In genomic region chr6:158024566-158025297, GRCh38 we compare ENCODE assay signal across 17 cellular contexts. TPM values are rescaled to one million over a fixed set of nuclear protein-coding genes. Genes with fewer than 3 reads are reported as not detected.
DNase-seq lines count a peak whose midpoint lies in the region; ATAC-seq and TF ChIP-seq lines count a peak whose summit lies in the region.
"Had no signal": no experiment of that assay in that cellular context is flagged by ENCODE, and none has a peak within 500 bp of the region (broad histone marks: within the 10 kb centered on the region; RNA-seq: fewer than 3 reads in every experiment).

No MANE protein-coding gene starts in this region.

- no peak for ATAC-seq in CD4-positive, alpha-beta T cell (ENCODE audit: poor library complexity)
- ATAC-seq in left lobe of liver: no peak
- ATAC-seq: body of pancreas; effector memory CD8-positive, alpha-beta T cell; gastrocnemius medialis had no signal

- H3K9me2 ChIP-seq in GM23248 (ENCODE audit: insufficient read depth): no peaks in the 10 kb centered on the region

- no peaks in the 10 kb centered on the region for H3K9me3 Mint-ChIP-seq in CD4-positive, alpha-beta T cell
- no peaks in the 10 kb centered on the region for H3K9me3 Mint-ChIP-seq in activated naive CD8-positive, alpha-beta T cell (ENCODE audit: low read depth)
- H3K9me3 Mint-ChIP-seq in nephron: no peaks in the 10 kb centered on the region
- H3K9me3 Mint-ChIP-seq: effector memory CD8-positive, alpha-beta T cell had no signal

- peaks cover 84% of the 10 kb centered on the region for H3K79me2 ChIP-seq in GM23248 (ENCODE audit: insufficient read depth)

- peak overlapping the region; percentile 91; the same call in 1 of the 2 replicates for H3K9ac ChIP-seq in GM23248

- H3K36me3 ChIP-seq in GM23248 (ENCODE audit: low read depth): peaks cover 16% of the 10 kb centered on the region
- H3K36me3 ChIP-seq: gastrocnemius medialis had no signal

- peaks cover 43% of the 10 kb centered on the region for H3K4me1 Mint-ChIP-seq in CD4-positive, alpha-beta T cell (ENCODE audit: low read depth)
- peaks cover 37% of the 10 kb centered on the region for H3K4me1 Mint-ChIP-seq in activated naive CD8-positive, alpha-beta T cell (ENCODE audit: low read depth)
- H3K4me1 Mint-ChIP-seq in nephron: peaks cover 46% of the 10 kb centered on the region

- H3K4me1 ChIP-seq in GM23248 (ENCODE audit: insufficient read depth): peaks cover 23% of the 10 kb centered on the region

- peaks cover 26% of the 10 kb centered on the region; the same call in 1 of the 2 replicates for H3F3A ChIP-seq in GM23248 (ENCODE audit: insufficient read depth)

- peaks cover 33% of the 10 kb centered on the region for H3K36me3 Mint-ChIP-seq in CD4-positive, alpha-beta T cell (ENCODE audit: low read depth)
- peaks cover 9% of the 10 kb centered on the region for H3K36me3 Mint-ChIP-seq in activated naive CD8-positive, alpha-beta T cell
- peaks cover 8% of the 10 kb centered on the region for H3K36me3 Mint-ChIP-seq in nephron (ENCODE audit: low read depth)

- H3K4me3 ChIP-seq in GM23248: no peak overlapping the region
- H3K4me3 ChIP-seq: body of pancreas, gastrocnemius medialis had no signal

- H4K20me1 ChIP-seq in GM23248 (ENCODE audit: insufficient read depth): no peaks in the 10 kb centered on the region

- no peaks in the 10 kb centered on the region for H3K9me3 ChIP-seq in CD4-positive, alpha-beta T cell (ENCODE audit: control insufficient read depth, low read length)
- H3K9me3 ChIP-seq in GM23248 (ENCODE audit: low read depth): no peaks in the 10 kb centered on the region
- H3K9me3 ChIP-seq: body of pancreas, gastrocnemius medialis had no signal

- H2AFZ ChIP-seq in GM23248: no peak overlapping the region

- CTCF ChIA-PET in CD4-positive, alpha-beta T cell (lab: Charles Lee): no interaction called here

- no peaks in the 10 kb centered on the region for H3K27me3 Mint-ChIP-seq in CD4-positive, alpha-beta T cell
- no peaks in the 10 kb centered on the region for H3K27me3 Mint-ChIP-seq in activated naive CD8-positive, alpha-beta T cell
- peaks cover 10% of the 10 kb centered on the region for H3K27me3 Mint-ChIP-seq in nephron (ENCODE audit: low read depth)
- H3K27me3 Mint-ChIP-seq: effector memory CD8-positive, alpha-beta T cell had no signal

- intact Hi-C loops in CD4-positive, alpha-beta T cell (cut with DNase I, micrococcal nuclease): loop anchor here in 1 of 2 experiments (5.0 kb wide), 1 partner anchor 48 kb away; no protein-coding TSS in a partner anchor

- in situ Hi-C loops in GM23248 (cut with MboI): no loop called here

- H3K4me2 ChIP-seq in GM23248 (ENCODE audit: unreplicated experiment): no peak overlapping the region

- no peak for DNase-seq in CD4-positive, alpha-beta T cell
- DNase-seq in GM23248 (no peak), left lobe of liver (ENCODE audit: low spot score) (no peak), NCI-H1105 (lab: John Stamatoyannopoulos, UW) (no peak)
- DNase-seq in activated CD4-positive, CD25-positive, alpha-beta regulatory T cell (lab: John Stamatoyannopoulos, UW): no peak
- DNase-seq: activated CD8-positive, alpha-beta memory T cell treated with anti-CD3 and anti-CD28 coated beads, Interleukin-2, amount 50 U/mL, for 48 hours; body of pancreas; effector memory CD8-positive, alpha-beta T cell; gastrocnemius medialis; GF-D8; KG1; NCI-H1436 treated with DMSO at 0.1 percent for 48 hours; NCI-H524; stimulated activated CD4-positive, alpha-beta T cell treated with anti-CD3 and anti-CD28 coated beads, Interleukin-1b, Interleukin-23, amount 100 ng/mL, for 48 hours; T-helper 9 cell had no signal

- POLR2A ChIA-PET in CD4-positive, alpha-beta T cell (lab: Charles Lee): no interaction called here

- no peak overlapping the region for H3K4me3 Mint-ChIP-seq in CD4-positive, alpha-beta T cell
- H3K4me3 Mint-ChIP-seq in activated naive CD8-positive, alpha-beta T cell: no peak overlapping the region
- no peak overlapping the region for H3K4me3 Mint-ChIP-seq in nephron

- no peaks in the 10 kb centered on the region for H3K27me3 ChIP-seq in CD4-positive, alpha-beta T cell (ENCODE audit: control insufficient read depth, insufficient read depth, low read length)
- H3K27me3 ChIP-seq in GM23248 (replicated peaks; ENCODE audit: insufficient read depth): no peaks in the 10 kb centered on the region
- H3K27me3 ChIP-seq: body of pancreas, gastrocnemius medialis had no signal

- 94 to 96% methylated on average over 16 of the region's 16 CpGs for WGBS in GM23248 (ENCODE audit: low coverage in 1 of 2, low lambda C conversion rate in 2 of 2, missing lambda C conversion rate in 2 of 2), 2 experiments

- no peak for TF ChIP-seq CTCF in CD4-positive, alpha-beta T cell (IDR thresholded peaks at IDR 0.05)
- no peak for TF ChIP-seq CTCF in nephron (IDR thresholded peaks at IDR 0.05; ENCODE audit: unreplicated experiment in 3 of 3)

- peak overlapping the region; percentile 92 for H3K27ac Mint-ChIP-seq in CD4-positive, alpha-beta T cell
- H3K27ac Mint-ChIP-seq in activated naive CD8-positive, alpha-beta T cell: peak overlapping the region; percentile 99
- peak overlapping the region; percentile 9 to 36 (median 23) for H3K27ac Mint-ChIP-seq in nephron

- no peak overlapping the region for H3K27ac ChIP-seq in CD4-positive, alpha-beta T cell (ENCODE audit: low read depth, low read length)
- H3K27ac ChIP-seq in GM23248: peak overlapping the region; percentile 99

RNA-seq across cellular contexts. Expression of gene SYNJ2, which starts 43.1 kb away (rescaled TPM):
- 10 to 100 TPM; 34.6 to 38.0 TPM for total RNA-seq in CD4-positive, alpha-beta T cell
- 25.3 and 28.6 TPM in 2 replicates for total RNA-seq in GM23248 (2014; rRNA removed; shearing (Covaris generic))
- 17.6 and 20.5 TPM in 2 replicates for polyA plus RNA-seq in GM23248 (2016; fragmentation: Nextera tagmentation; extraction: Ambion mirVana)
- 5.5 TPM for total RNA-seq in left lobe of liver

Comparison
In these comparisons a context has a peak if more than half of its experiments do, and no peak if none do; other contexts are left out.
1. H3K27ac Mint-ChIP-seq: peak in every context shown above with its lines; median percentile 99 in activated naive CD8-positive, alpha-beta T cell; 92 in CD4-positive, alpha-beta T cell; 23 in nephron.